12 cellular contexts compared by ENCODE assay signal in genomic region chr2:96962567-96963203, GRCh38. TPM values are rescaled to one million over a fixed set of nuclear protein-coding genes. Genes with fewer than 3 reads are reported as not detected.
DNase-seq lines count a peak whose midpoint lies in the region; ATAC-seq and TF ChIP-seq lines count a peak whose summit lies in the region.
"Had no signal": no experiment of that assay in that cellular context is flagged by ENCODE, and none has a peak within 500 bp of the region (broad histone marks: within the 10 kb centered on the region; RNA-seq: fewer than 3 reads in every experiment).

No MANE protein-coding gene starts in this region.

- no peak overlapping the region for H2BK12ac ChIP-seq in mesenchymal stem cell (ENCODE audit: low read length in 2 of 2)

- H3K27ac ChIP-seq in left lung (no peak overlapping the region), mesenchymal stem cell (ENCODE audit: low read length, poor library complexity, severe bottlenecking) (no peak overlapping the region)
- H3K27ac ChIP-seq: A549 had no signal

- no peak overlapping the region for H2BK15ac ChIP-seq in mesenchymal stem cell (ENCODE audit: low read depth, poor library complexity, severe bottlenecking)

- H3K36me3 Mint-ChIP-seq in activated T-cell treated with anti-CD3 and anti-CD28 coated beads, Interleukin-2, amount 50 U/mL, for 4 hours (ENCODE audit: insufficient read depth), result no peaks in the 10 kb centered on the region

- H3K23ac ChIP-seq in mesenchymal stem cell (ENCODE audit: low read length in 2 of 2), result no peak overlapping the region

- peaks cover 68% of the 10 kb centered on the region for H3K4me1 Mint-ChIP-seq in activated T-cell treated with anti-CD3 and anti-CD28 coated beads, Interleukin-2, amount 50 U/mL, for 4 hours (ENCODE audit: low read depth)

- no peak for TF ChIP-seq CTCF in left lung (IDR thresholded peaks at IDR 0.05)

- no peak overlapping the region for H3K9ac ChIP-seq in mesenchymal stem cell (ENCODE audit: low read length)

- H3K9me3 Mint-ChIP-seq in activated T-cell treated with anti-CD3 and anti-CD28 coated beads, Interleukin-2, amount 50 U/mL, for 4 hours, result no peaks in the 10 kb centered on the region

- no peak overlapping the region for H2AFZ ChIP-seq in mesenchymal stem cell (ENCODE audit: low read depth, low read length)

- H2BK5ac ChIP-seq in mesenchymal stem cell (ENCODE audit: low read depth, low read length, poor library complexity, severe bottlenecking), result no peak overlapping the region

- H4K91ac ChIP-seq in mesenchymal stem cell (ENCODE audit: low read length), result no peak overlapping the region

- H3K4me3 Mint-ChIP-seq in activated T-cell treated with anti-CD3 and anti-CD28 coated beads, Interleukin-2, amount 50 U/mL, for 4 hours, result peak overlapping the region; percentile 17

- H3K4me1 ChIP-seq in left lung (peaks cover 0 to 3% of the 10 kb centered on the region in 2 donors), mesenchymal stem cell (ENCODE audit: control insufficient read depth, insufficient read depth, low read depth, low read length) (peaks cover 2% of the 10 kb centered on the region)

- H3K27me3 ChIP-seq in left lung (no peaks in the 10 kb centered on the region), mesenchymal stem cell (ENCODE audit: control insufficient read depth in 1 of 2, insufficient read depth in 1 of 2, low read length in 2 of 2) (peaks cover 3 to 21% of the 10 kb centered on the region in 2 experiments)

- H3K79me1 ChIP-seq in mesenchymal stem cell (replicated peaks; ENCODE audit: low read length, poor library complexity, severe bottlenecking), result no peaks in the 10 kb centered on the region

- H2AK5ac ChIP-seq in mesenchymal stem cell (ENCODE audit: low read length, severe bottlenecking), result no peak overlapping the region

- no peaks in the 10 kb centered on the region for H3K36me3 ChIP-seq in left lung
- no peaks in the 10 kb centered on the region for H3K36me3 ChIP-seq in mesenchymal stem cell (ENCODE audit: control insufficient read depth in 1 of 2, insufficient read depth in 2 of 2, low read depth in 1 of 2, low read length in 2 of 2)

- H3K4me2 ChIP-seq in mesenchymal stem cell (ENCODE audit: low read length, poor library complexity, severe bottlenecking), result no peak overlapping the region
- H3K4me2 ChIP-seq: A549 had no signal

- H3K4me3 ChIP-seq in left lung (no peak overlapping the region), mesenchymal stem cell (ENCODE audit: insufficient read depth in 1 of 2, low read depth in 1 of 2, low read length in 2 of 2) (no peak overlapping the region)
- H3K4me3 ChIP-seq: A549 had no signal

- DNase-seq in activated gamma-delta T cell treated with Interleukin-2 at 50 U/mL for 16 hours, result peak; percentile 84
- DNase-seq in activated gamma-delta T cell (lab: John Stamatoyannopoulos, UW), result no peak
- DNase-seq in activated T-cell treated with anti-CD3 and anti-CD28 coated beads, Interleukin-2, amount 50 U/mL, for 4 hours, result peak; percentile 68
- peak; percentile 71 for DNase-seq in posterior vena cava (ENCODE audit: low spot score)
- no peak for DNase-seq in OCI-M1 (lab: John Stamatoyannopoulos, UW)
- DNase-seq in NCI-H226, result no peak
- DNase-seq in left lung, result no peak
- DNase-seq in mesenchymal stem cell, result no peak
- DNase-seq: anterior cingulate cortex, NCI-H2029 treated with DMSO at 0.1 percent for 48 hours, nucleus accumbens had no signal

- H3K4ac ChIP-seq in mesenchymal stem cell (ENCODE audit: low read depth in 1 of 2, low read length in 2 of 2), result no peak overlapping the region

- no peak overlapping the region for H2BK120ac ChIP-seq in mesenchymal stem cell (ENCODE audit: low read depth, low read length)

- intact Hi-C loops in posterior vena cava (cut with DNase I) (loop anchor here in 1 of 2 donors (5.0 kb wide), 1 partner anchor 50 kb away; no protein-coding TSS in a partner anchor), left lung (cut with DNase I) (no loop called here)

- no peak overlapping the region for H3K14ac ChIP-seq in mesenchymal stem cell (ENCODE audit: low read length in 2 of 2)

- no peaks in the 10 kb centered on the region for H3K9me3 ChIP-seq in left lung
- H3K9me3 ChIP-seq in mesenchymal stem cell (ENCODE audit: control insufficient read depth, low read length), result no peaks in the 10 kb centered on the region
- H3K9me3 ChIP-seq: A549 had no signal

- ATAC-seq in activated T-cell treated with anti-CD3 and anti-CD28 coated beads, Interleukin-2, amount 50 U/mL, for 4 hours, result peak; percentile 75 to 85
- no peak for ATAC-seq in left lung
- ATAC-seq: A549 had no signal

- WGBS in mesenchymal stem cell, result 83% methylated on average over 10 of the region's 10 CpGs

- H4K8ac ChIP-seq in mesenchymal stem cell (ENCODE audit: low read length), result no peak overlapping the region

- H3K27me3 Mint-ChIP-seq in activated T-cell treated with anti-CD3 and anti-CD28 coated beads, Interleukin-2, amount 50 U/mL, for 4 hours (ENCODE audit: low read depth), result no peaks in the 10 kb centered on the region

- no peak overlapping the region for H3K18ac ChIP-seq in mesenchymal stem cell (ENCODE audit: low read depth in 1 of 2, low read length in 2 of 2)

RNA-seq across cellular contexts. Expression of gene FAM178B, which starts 23.7 kb away (rescaled TPM):
- total RNA-seq in activated T-cell treated with anti-CD3 and anti-CD28 coated beads, Interleukin-2, amount 50 U/mL, for 4 hours, result under 1 TPM in 2 of 3 donors, not detected in 1; 0.25 to 0.33 TPM
- total RNA-seq in posterior vena cava (1 to 10 TPM in 1 of 2 donors, under 1 TPM in 1; 0.38 to 1.2 TPM), left lung (under 1 TPM; 0.39 to 0.61 TPM)
- polyA plus RNA-seq in mesenchymal stem cell (2013, experiment 1 of 2), result not detected
- not detected for polyA plus RNA-seq in mesenchymal stem cell (2013, experiment 2 of 2)

Comparison
In these comparisons a context has a peak if more than half of its experiments do, and no peak if none do; other contexts are left out.
1. DNase-seq: peak in activated gamma-delta T cell treated with Interleukin-2 at 50 U/mL for 16 hours (single experiment), activated T-cell treated with anti-CD3 and anti-CD28 coated beads, Interleukin-2, amount 50 U/mL, for 4 hours (single experiment) and posterior vena cava (single experiment); none in activated gamma-delta T cell (single experiment), OCI-M1 (single experiment), NCI-H226 (single experiment), left lung (0 of 2) and mesenchymal stem cell (single experiment).